9 cellular contexts compared by ENCODE assay signal in the genomic region with DNA sequence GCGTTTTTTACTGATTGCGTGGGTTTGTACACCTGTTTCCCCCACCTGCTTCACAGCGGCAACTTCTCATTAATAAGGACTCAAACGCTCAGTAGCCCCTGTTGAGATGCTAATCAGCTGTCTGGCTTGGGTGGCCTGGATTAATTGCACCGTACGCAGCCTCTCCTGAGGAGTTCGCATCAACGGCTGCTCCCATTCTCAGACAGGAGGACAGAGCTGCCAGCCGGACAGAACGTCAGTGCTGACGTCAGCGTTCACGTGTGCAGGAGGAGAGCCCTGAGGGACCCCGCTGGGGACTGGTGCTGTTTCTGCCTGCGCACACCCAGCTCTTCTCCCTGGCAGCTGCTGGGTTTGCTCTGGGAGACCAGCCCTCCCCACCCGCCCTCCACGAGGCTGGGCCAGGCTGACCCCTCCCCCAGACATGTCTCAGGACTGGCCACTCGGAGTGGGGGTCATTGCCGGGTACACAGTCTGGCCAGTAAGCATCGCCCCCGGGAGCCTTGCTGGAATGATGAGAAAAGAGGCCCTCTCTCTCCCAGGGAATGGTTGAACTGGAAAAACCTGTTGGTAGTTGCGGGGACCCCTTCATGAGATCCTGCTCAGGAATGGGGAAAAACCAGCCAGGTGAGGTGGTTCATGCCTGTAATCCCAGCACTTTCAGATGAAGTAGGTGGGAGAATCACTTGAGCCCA. TPM values are rescaled to one million over a fixed set of nuclear protein-coding genes. Genes with fewer than 3 reads are reported as not detected.
DNase-seq lines count a peak whose midpoint lies in the region; ATAC-seq, FAIRE-seq and TF ChIP-seq lines count a peak whose summit lies in the region.
"Had no signal": no experiment of that assay in that cellular context is flagged by ENCODE, and none has a peak within 500 bp of the region (broad histone marks: within the 10 kb centered on the region; RNA-seq: fewer than 3 reads in every experiment).

No MANE protein-coding gene starts in this region.

- DNase-seq in CD1c-positive myeloid dendritic cell (ENCODE audit: extremely low spot score) = peak; percentile 5
- peak; percentile 97 for DNase-seq in NCI-H146 (lab: John Stamatoyannopoulos, UW)
- DNase-seq in ascending aorta (ENCODE audit: low spot score in 2 of 2) = peak in 1 of 2 donors; percentile 79
- peak; percentile 85 to 91 (median 87) for DNase-seq in right cardiac atrium
- peak; percentile 56 for DNase-seq in renal cortical epithelial cell (ENCODE audit: low read depth)
- DNase-seq in effector CD4-positive, alpha-beta T cell = no peak
- no peak for DNase-seq in GM19239 (ENCODE audit: insufficient read length, low spot score)

- H3K4me1 ChIP-seq in ascending aorta (no peaks in the 10 kb centered on the region), right cardiac atrium (ENCODE audit: control insufficient read depth, insufficient read depth, low read length) (peaks cover 2% of the 10 kb centered on the region)

- no peak for FAIRE-seq in GM19239 (lab: Jason Lieb, UNC)
- FAIRE-seq: endometrium had no signal

- H3K27me3 ChIP-seq in ascending aorta = no peaks in the 10 kb centered on the region
- H3K27me3 ChIP-seq in right cardiac atrium (ENCODE audit: control insufficient read depth, insufficient read depth) = no peaks in the 10 kb centered on the region

- peak; percentile 90 for ATAC-seq in right cardiac atrium
- ATAC-seq in HG03565 (IDR thresholded peaks at IDR 0.05; ENCODE audit: unreplicated experiment) = no peak

- no peak for TF ChIP-seq CTCF in ascending aorta (IDR thresholded peaks at IDR 0.05)

- 24% methylated on average over 22 of the region's 22 CpGs for WGBS in right cardiac atrium

- H3K36me3 ChIP-seq in ascending aorta = no peaks in the 10 kb centered on the region

- H3K4me3 ChIP-seq in ascending aorta = peak overlapping the region; percentile 34 to 41
- H3K4me3 ChIP-seq in right cardiac atrium (ENCODE audit: low read length) = peak overlapping the region; percentile 31

- H3K27ac ChIP-seq in ascending aorta = no peak overlapping the region
- peak overlapping the region; percentile 36 for H3K27ac ChIP-seq in right cardiac atrium (ENCODE audit: low read length)

- no peaks in the 10 kb centered on the region for H3K9me3 ChIP-seq in ascending aorta
- no peaks in the 10 kb centered on the region for H3K9me3 ChIP-seq in right cardiac atrium (ENCODE audit: control insufficient read depth, low read length)

- intact Hi-C loops in ascending aorta (cut with DNase I) (no loop called here), right cardiac atrium (cut with DNase I) (no loop called here)

RNA-seq across cellular contexts. Expression of a gene that starts 5.7 kb away (rescaled TPM):
- total RNA-seq in ascending aorta = 23.4 TPM
- total RNA-seq in right cardiac atrium = 10 to 100 TPM; 15.6 to 18.1 (median 17.4) TPM
- polyA plus RNA-seq in right cardiac atrium = 9.0 TPM
- total RNA-seq in renal cortical epithelial cell = 15.8 and 27.9 TPM in 2 replicates

RNA-seq across cellular contexts. Expression of a gene that starts 9.2 kb away (rescaled TPM):
- total RNA-seq in ascending aorta = not detected
- not detected for total RNA-seq in right cardiac atrium
- polyA plus RNA-seq in right cardiac atrium = not detected
- total RNA-seq in renal cortical epithelial cell = not detected in 2 replicates

Comparison
In these comparisons a context has a peak if more than half of its experiments do, and no peak if none do; other contexts are left out.
1. DNase-seq: peak in CD1c-positive myeloid dendritic cell (single experiment), NCI-H146 (single experiment), right cardiac atrium (3 of 3) and renal cortical epithelial cell (single experiment); none in effector CD4-positive, alpha-beta T cell (single experiment) and GM19239 (single experiment).